ENCODE assay signal across 20 cellular contexts in genomic region chr12:479161-479560, GRCh38. TPM values are rescaled to one million over a fixed set of nuclear protein-coding genes. Genes with fewer than 3 reads are reported as not detected.
"Had no signal": no experiment of that assay in that cellular context is flagged by ENCODE, and none has a peak within 500 bp of the region (broad histone marks: within the 10 kb centered on the region; RNA-seq: fewer than 3 reads in every experiment).

No MANE protein-coding gene starts in this region.

- FAIRE-seq: endometrium, kidney, small intestine had no signal

- H3K36me3 Mint-ChIP-seq: immature natural killer cell, naive B cell had no signal

- H3K4me3 ChIP-seq: dorsolateral prefrontal cortex, gastrocnemius medialis, thyroid gland, upper lobe of left lung, vagina had no signal

- H3K4me1 ChIP-seq: upper lobe of left lung had no signal

- H3K4me3 Mint-ChIP-seq: immature natural killer cell, naive B cell had no signal

- DNase-seq: cortex of kidney; dorsolateral prefrontal cortex; effector CD8-positive, alpha-beta T cell; gastrocnemius medialis; immature natural killer cell; kidney; left colon; mesendoderm; naive B cell; posterior cingulate gyrus; small intestine; stimulated activated CD4-positive, alpha-beta T cell treated with anti-CD3 and anti-CD28 coated beads, Interleukin-12 subunit alpha, Interleukin-12 subunit beta, amount 100 ng/mL, for 4 hours; stimulated activated naive CD4-positive, alpha-beta T cell; thyroid gland; upper lobe of left lung had no signal

- H3K36me3 ChIP-seq: gastrocnemius medialis, thyroid gland, upper lobe of left lung, vagina had no signal

- H3K27ac ChIP-seq: dorsolateral prefrontal cortex, gastrocnemius medialis, thyroid gland, upper lobe of left lung, vagina had no signal

- ATAC-seq: esophagus mucosa, gastrocnemius medialis, left colon had no signal

- H3K27me3 ChIP-seq: dorsolateral prefrontal cortex, gastrocnemius medialis, thyroid gland, upper lobe of left lung, vagina had no signal

- H3K9me3 Mint-ChIP-seq: immature natural killer cell, naive B cell had no signal

- H3K27ac Mint-ChIP-seq: immature natural killer cell, naive B cell had no signal

- H3K9me3 ChIP-seq: gastrocnemius medialis, thyroid gland, upper lobe of left lung, vagina had no signal

RNA-seq across cellular contexts. Expression of gene B4GALNT3, which starts 19.4 kb away (rescaled TPM):
- total RNA-seq: fibroblast of lung, pulmonary artery endothelial cell had no signal
- polyA plus RNA-seq: fibroblast of lung had no signal
